8 cellular contexts compared by ENCODE assay signal in the genomic region with DNA sequence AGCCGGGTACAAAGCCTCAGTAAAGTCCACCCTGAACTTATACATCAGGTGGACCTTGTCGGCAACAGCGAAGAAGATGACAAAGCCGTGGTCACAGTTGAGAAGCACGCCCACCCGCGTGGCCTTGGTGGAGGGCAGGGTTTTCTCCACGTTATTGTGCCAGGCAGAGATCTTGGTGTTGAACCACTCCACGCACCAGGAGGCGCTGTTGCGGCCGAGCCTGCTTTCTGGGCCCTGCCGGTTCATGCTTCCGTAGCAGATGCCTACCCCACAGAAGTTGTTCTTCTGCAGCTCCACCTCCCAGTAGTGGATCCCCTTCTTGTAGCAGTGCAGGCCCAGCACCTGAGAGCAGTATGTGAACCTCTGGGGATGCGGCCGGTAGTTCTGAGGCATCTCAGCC. TPM values are rescaled to one million over a fixed set of nuclear protein-coding genes. Genes with fewer than 3 reads are reported as not detected.
A peak's percentile ranks its signal among the peaks of the same experiment; 100 is the strongest.
DNase-seq lines count a peak whose midpoint lies in the region; ATAC-seq, FAIRE-seq and TF ChIP-seq lines count a peak whose summit lies in the region.

No MANE protein-coding gene starts in this region.

- peak; percentile 66 to 70 for ATAC-seq in activated T-cell treated with anti-CD3 and anti-CD28 coated beads, Interleukin-2, amount 50 U/mL, for 4 hours
- ATAC-seq in HG03108 (IDR thresholded peaks at IDR 0.05; ENCODE audit: unreplicated experiment), result no peak
- no peak for ATAC-seq in HG02840 (IDR thresholded peaks at IDR 0.05; ENCODE audit: low FRiP score, unreplicated experiment)

- H3K27me3 Mint-ChIP-seq in activated T-cell treated with anti-CD3 and anti-CD28 coated beads, Interleukin-2, amount 50 U/mL, for 4 hours (ENCODE audit: low read depth), result no peaks in the 10 kb centered on the region

- H3K4me3 Mint-ChIP-seq in activated T-cell treated with anti-CD3 and anti-CD28 coated beads, Interleukin-2, amount 50 U/mL, for 4 hours, result no peak overlapping the region

- peak; percentile 24 to 52 for TF ChIP-seq CTCF in right atrium auricular region (IDR thresholded peaks at IDR 0.05)

- peaks cover 64% of the 10 kb centered on the region for H3K36me3 ChIP-seq in right atrium auricular region
- no peaks in the 10 kb centered on the region for H3K36me3 ChIP-seq in SJCRH30

- H3K4me1 ChIP-seq in right atrium auricular region (no peaks in the 10 kb centered on the region), SJCRH30 (no peaks in the 10 kb centered on the region)

- H3K9me3 Mint-ChIP-seq in activated T-cell treated with anti-CD3 and anti-CD28 coated beads, Interleukin-2, amount 50 U/mL, for 4 hours, result peaks cover 19% of the 10 kb centered on the region

- H3K36me3 Mint-ChIP-seq in activated T-cell treated with anti-CD3 and anti-CD28 coated beads, Interleukin-2, amount 50 U/mL, for 4 hours (ENCODE audit: insufficient read depth), result peaks cover 74% of the 10 kb centered on the region

- H3K4me1 Mint-ChIP-seq in activated T-cell treated with anti-CD3 and anti-CD28 coated beads, Interleukin-2, amount 50 U/mL, for 4 hours (ENCODE audit: low read depth), result peaks cover 2% of the 10 kb centered on the region

- peak; percentile 26 for FAIRE-seq in HTR-8/SVneo (lab: Jason Lieb, UNC)
- FAIRE-seq in H54 (lab: Jason Lieb, UNC), result no peak

- DNase-seq in HTR-8/SVneo (ENCODE audit: insufficient read length, low spot score) (no peak), right atrium auricular region (ENCODE audit: low spot score) (no peak), SJCRH30 (no peak), H54 (ENCODE audit: insufficient read length, low spot score) (no peak)
- peak; percentile 56 for DNase-seq in activated T-cell treated with anti-CD3 and anti-CD28 coated beads, Interleukin-2, amount 50 U/mL, for 4 hours
- DNase-seq in stimulated activated CD8-positive, alpha-beta memory T cell treated with anti-CD3 and anti-CD28 coated beads, Interleukin-15, amount 100 ng/mL, for 4 hours (ENCODE audit: low read depth in 2 of 2), result peak; percentile 20 to 24

- H3K9me3 ChIP-seq in right atrium auricular region, result no peaks in the 10 kb centered on the region
- H3K9me3 ChIP-seq in SJCRH30 (replicated peaks), result no peaks in the 10 kb centered on the region

- TF ChIP-seq POLR2A in H54 (IDR thresholded peaks at IDR 0.05; ENCODE audit: low read depth, low read length), result no peak

- no peak overlapping the region for H3K4me3 ChIP-seq in right atrium auricular region
- H3K4me3 ChIP-seq in SJCRH30, result no peak overlapping the region

- H3K27ac ChIP-seq in right atrium auricular region (no peak overlapping the region), SJCRH30 (no peak overlapping the region)

- H3K27me3 ChIP-seq in right atrium auricular region (no peaks in the 10 kb centered on the region), SJCRH30 (no peaks in the 10 kb centered on the region)

RNA-seq across cellular contexts. Expression of gene TRIM25, which starts 22.1 kb away (rescaled TPM):
- 10 to 100 TPM; 52.4 to 66.7 (median 61.2) TPM for total RNA-seq in activated T-cell treated with anti-CD3 and anti-CD28 coated beads, Interleukin-2, amount 50 U/mL, for 4 hours
- total RNA-seq in right atrium auricular region, result 10 to 100 TPM in 1 of 2 donors, 1 to 10 TPM in 1; 7.5 to 17.6 TPM
- 2.7 and 3.0 TPM in 2 replicates for total RNA-seq in SJCRH30 (2014; rRNA removed; shearing (Covaris generic))

RNA-seq across cellular contexts. Expression of gene DGKE, which starts 57.8 kb away (rescaled TPM):
- 10 to 100 TPM; 30.1 to 37.4 (median 33.3) TPM for total RNA-seq in activated T-cell treated with anti-CD3 and anti-CD28 coated beads, Interleukin-2, amount 50 U/mL, for 4 hours
- 1 to 10 TPM; 3.4 to 3.7 TPM for total RNA-seq in right atrium auricular region
- total RNA-seq in SJCRH30 (2014; rRNA removed; shearing (Covaris generic)), result 10.4 and 12.2 TPM in 2 replicates

RNA-seq across cellular contexts. Expression of gene C17orf67, which starts 58.0 kb away (rescaled TPM):
- total RNA-seq in activated T-cell treated with anti-CD3 and anti-CD28 coated beads, Interleukin-2, amount 50 U/mL, for 4 hours, result 1 to 10 TPM; 2.0 to 2.3 (median 2.2) TPM
- under 1 TPM in 1 of 2 donors, not detected in 1; 0.51 TPM for total RNA-seq in right atrium auricular region
- 0.76 and 1.5 TPM in 2 replicates for total RNA-seq in SJCRH30 (2014; rRNA removed; shearing (Covaris generic))

Comparison
In these comparisons a context has a peak if more than half of its experiments do, and no peak if none do; other contexts are left out.
1. DNase-seq: peak in activated T-cell treated with anti-CD3 and anti-CD28 coated beads, Interleukin-2, amount 50 U/mL, for 4 hours (single experiment) and stimulated activated CD8-positive, alpha-beta memory T cell treated with anti-CD3 and anti-CD28 coated beads, Interleukin-15, amount 100 ng/mL, for 4 hours (2 of 2); none in HTR-8/SVneo (single experiment), right atrium auricular region (single experiment), SJCRH30 (0 of 2) and H54 (single experiment).
2. ATAC-seq: peak in activated T-cell treated with anti-CD3 and anti-CD28 coated beads, Interleukin-2, amount 50 U/mL, for 4 hours (2 of 2); none in HG03108 (single experiment) and HG02840 (single experiment).